In genomic region chr12:64522316-64522715, GRCh38 we compare ENCODE assay signal across 10 cellular contexts.
DNase-seq lines count a peak whose midpoint lies in the region; ATAC-seq and TF ChIP-seq lines count a peak whose summit lies in the region.
"Had no signal": no experiment of that assay in that cellular context is flagged by ENCODE, and none has a peak within 500 bp of the region (broad histone marks: within the 10 kb centered on the region; RNA-seq: fewer than 3 reads in every experiment).

No MANE protein-coding gene starts in this region.

- peak overlapping the region; percentile 15; the same call in 1 of the 2 replicates for H3K4me2 ChIP-seq in BLaER1

- H4K20me1 ChIP-seq in BLaER1, result no peaks in the 10 kb centered on the region

- H3K36me3 ChIP-seq in BLaER1, result no peaks in the 10 kb centered on the region

- H3K4me1 ChIP-seq in BLaER1, result peaks cover 26% of the 10 kb centered on the region; the same call in 1 of the 2 replicates

- no peak for ATAC-seq in HG03521 (IDR thresholded peaks at IDR 0.05; ENCODE audit: unreplicated experiment)
- ATAC-seq in GM18498 (IDR thresholded peaks at IDR 0.05; ENCODE audit: unreplicated experiment), result no peak
- ATAC-seq in GM21619 (IDR thresholded peaks at IDR 0.05; ENCODE audit: unreplicated experiment), result no peak
- ATAC-seq in left cardiac atrium, result no peak
- ATAC-seq: naive thymus-derived CD4-positive, alpha-beta T cell had no signal

- no peaks in the 10 kb centered on the region for H3K27me3 ChIP-seq in BLaER1

- H3K4me3 ChIP-seq in BLaER1, result no peak overlapping the region
- H3K4me3 ChIP-seq in fibroblast of the aortic adventitia (ENCODE audit: low read depth, low read length), result no peak overlapping the region

- no peak for TF ChIP-seq CTCF in fibroblast of the aortic adventitia (IDR thresholded peaks at IDR 0.05; ENCODE audit: insufficient read depth, low read length)

- no peaks in the 10 kb centered on the region for H3K9me3 ChIP-seq in BLaER1

- intact Hi-C loops in left cardiac atrium (cut with DNase I), result no loop called here

- DNase-seq in LHCN-M2 (ENCODE audit: low read depth) (peak; percentile 80), SIG-M5 (lab: John Stamatoyannopoulos, UW) (peak; percentile 79), fibroblast of the aortic adventitia (ENCODE audit: low read depth) (peak; percentile 35), left cardiac atrium (no peak)
- DNase-seq: CD4-positive, alpha-beta memory T cell; naive thymus-derived CD4-positive, alpha-beta T cell had no signal

- H3K9ac ChIP-seq in BLaER1, result no peak overlapping the region; the same call in 1 of the 2 replicates

- H3K27ac ChIP-seq in BLaER1, result peak overlapping the region; percentile 27
